8 cellular contexts compared by ENCODE assay signal in genomic region chr10:69179089-69179742, GRCh38. TPM values are rescaled to one million over a fixed set of nuclear protein-coding genes. Genes with fewer than 3 reads are reported as not detected.
DNase-seq lines count a peak whose midpoint lies in the region; ATAC-seq and TF ChIP-seq lines count a peak whose summit lies in the region.

No MANE protein-coding gene starts in this region.

- no peak for TF ChIP-seq EP300 in sigmoid colon (IDR thresholded peaks at IDR 0.05)

- peak overlapping the region; percentile 95 to 99 for H3K4me3 Mint-ChIP-seq in activated T-cell treated with anti-CD3 and anti-CD28 coated beads, Interleukin-2, amount 50 U/mL, for 72 hours

- in situ Hi-C loops in HAP-1 (cut with MboI; ENCODE audit: low sequenced_read_pairs), result no loop called here

- intact Hi-C loops in sigmoid colon (cut with DNase I), result no loop called here

- peak; percentile 30 to 34 for ATAC-seq in activated T-cell treated with anti-CD3 and anti-CD28 coated beads, Interleukin-2, amount 50 U/mL, for 72 hours (replicated peaks in 1 of 2)

- H3K4me3 ChIP-seq in GM12864 (ENCODE audit: low read depth, low read length), result peak overlapping the region; percentile 100
- peak overlapping the region; percentile 95 for H3K4me3 ChIP-seq in HAP-1
- peak overlapping the region; percentile 75 to 99 (median 97) for H3K4me3 ChIP-seq in sigmoid colon

- H3K36me3 ChIP-seq in HAP-1 (replicated peaks), result peaks cover 4% of the 10 kb centered on the region
- peaks cover 0 to 6% (median 0%) of the 10 kb centered on the region in 4 donors for H3K36me3 ChIP-seq in sigmoid colon

- no peaks in the 10 kb centered on the region for H3K27me3 Mint-ChIP-seq in activated T-cell treated with anti-CD3 and anti-CD28 coated beads, Interleukin-2, amount 50 U/mL, for 72 hours (ENCODE audit: low read depth)

- H3K4me1 Mint-ChIP-seq in activated T-cell treated with anti-CD3 and anti-CD28 coated beads, Interleukin-2, amount 50 U/mL, for 72 hours (ENCODE audit: low read depth), result peaks cover 45% of the 10 kb centered on the region

- H3K36me3 Mint-ChIP-seq in activated T-cell treated with anti-CD3 and anti-CD28 coated beads, Interleukin-2, amount 50 U/mL, for 72 hours (ENCODE audit: insufficient read depth in 2 of 2), result peaks cover 4 to 6% of the 10 kb centered on the region in 2 donors

- DNase-seq in GM12864 (ENCODE audit: low read depth), result peak; percentile 21
- DNase-seq in HAP-1 (ENCODE audit: low spot score in 2 of 2), result peak in 1 of 2 experiments; percentile 9
- peak; percentile 37 for DNase-seq in NCI-H2196 (lab: John Stamatoyannopoulos, UW; ENCODE audit: unreplicated experiment)
- peak in 1 of 2 donors; percentile 7 for DNase-seq in activated T-cell treated with anti-CD3 and anti-CD28 coated beads, Interleukin-2, amount 50 U/mL, for 72 hours
- DNase-seq in germinal center (ENCODE audit: low spot score), result peak; percentile 18
- no peak for DNase-seq in sigmoid colon
- DNase-seq in superior temporal gyrus (ENCODE audit: extremely low spot score), result no peak
- DNase-seq in NCI-H345 treated with DMSO at 0.1 percent for 48 hours (lab: John Stamatoyannopoulos, UW; ENCODE audit: unreplicated experiment), result no peak

- H3K27ac ChIP-seq in sigmoid colon, result peak overlapping the region; percentile 87 to 94 (median 92)

- peak overlapping the region; percentile 100 for H3K27ac Mint-ChIP-seq in activated T-cell treated with anti-CD3 and anti-CD28 coated beads, Interleukin-2, amount 50 U/mL, for 72 hours

- no peak for TF ChIP-seq POLR2A in sigmoid colon (IDR thresholded peaks at IDR 0.05)

- TF ChIP-seq CTCF in GM12864 (IDR thresholded peaks at IDR 0.05; ENCODE audit: low read depth, low read length, missing control alignments), result no peak
- no peak for TF ChIP-seq CTCF in sigmoid colon (IDR thresholded peaks at IDR 0.05)

- H3K9me3 Mint-ChIP-seq in activated T-cell treated with anti-CD3 and anti-CD28 coated beads, Interleukin-2, amount 50 U/mL, for 72 hours, result no peaks in the 10 kb centered on the region

- no peaks in the 10 kb centered on the region for H3K27me3 ChIP-seq in HAP-1 (ENCODE audit: low read depth)
- no peaks in the 10 kb centered on the region for H3K27me3 ChIP-seq in sigmoid colon

- H3K9me3 ChIP-seq in HAP-1 (no peaks in the 10 kb centered on the region), sigmoid colon (no peaks in the 10 kb centered on the region)

- WGBS in sigmoid colon, 2 donors, result 18 to 36% methylated on average over 21 of the region's 21 CpGs

- peaks cover 14% of the 10 kb centered on the region for H3K4me1 ChIP-seq in HAP-1
- peaks cover 0 to 29% (median 26%) of the 10 kb centered on the region in 4 donors for H3K4me1 ChIP-seq in sigmoid colon

RNA-seq across cellular contexts. Expression of gene SUPV3L1, which starts 0.8 kb away (rescaled TPM):
- 10 to 100 TPM; 65.2 to 67.5 TPM for total RNA-seq in activated T-cell treated with anti-CD3 and anti-CD28 coated beads, Interleukin-2, amount 50 U/mL, for 72 hours
- 10 to 100 TPM; 20.8 to 36.2 (median 26.2) TPM for total RNA-seq in sigmoid colon
- 10 to 100 TPM; 21.6 to 34.5 (median 31.9) TPM for polyA plus RNA-seq in sigmoid colon

RNA-seq across cellular contexts. Expression of gene HKDC1, which starts 40.9 kb away (rescaled TPM):
- total RNA-seq in activated T-cell treated with anti-CD3 and anti-CD28 coated beads, Interleukin-2, amount 50 U/mL, for 72 hours, result 1 to 10 TPM in 1 of 2 donors, under 1 TPM in 1; 0.62 to 1.6 TPM
- total RNA-seq in sigmoid colon, result not detected
- polyA plus RNA-seq in sigmoid colon, result 10 to 100 TPM in 2 of 3 donors, 1 to 10 TPM in 1; 8.4 to 33.3 (median 19.2) TPM

RNA-seq across cellular contexts. Expression of gene VPS26A, which starts 55.2 kb away (rescaled TPM):
- total RNA-seq in activated T-cell treated with anti-CD3 and anti-CD28 coated beads, Interleukin-2, amount 50 U/mL, for 72 hours, result 10 to 100 TPM; 39.0 to 39.1 TPM
- 10 to 100 TPM; 35.7 to 59.2 (median 44.7) TPM for total RNA-seq in sigmoid colon
- polyA plus RNA-seq in sigmoid colon, result 10 to 100 TPM; 35.7 to 73.1 (median 51.1) TPM

Comparison
In these comparisons a context has a peak if more than half of its experiments do, and no peak if none do; other contexts are left out.
1. DNase-seq: peak in GM12864 (single experiment), NCI-H2196 (single experiment) and germinal center (single experiment); none in sigmoid colon (single experiment), superior temporal gyrus (single experiment) and NCI-H345 treated with DMSO at 0.1 percent for 48 hours (single experiment).
2. Peak in every context shown above with its lines, with median percentiles within 50 percentile points of each other: H3K4me3 ChIP-seq.